Comparison of ENCODE assay signal across 16 cellular contexts in the genomic region with DNA sequence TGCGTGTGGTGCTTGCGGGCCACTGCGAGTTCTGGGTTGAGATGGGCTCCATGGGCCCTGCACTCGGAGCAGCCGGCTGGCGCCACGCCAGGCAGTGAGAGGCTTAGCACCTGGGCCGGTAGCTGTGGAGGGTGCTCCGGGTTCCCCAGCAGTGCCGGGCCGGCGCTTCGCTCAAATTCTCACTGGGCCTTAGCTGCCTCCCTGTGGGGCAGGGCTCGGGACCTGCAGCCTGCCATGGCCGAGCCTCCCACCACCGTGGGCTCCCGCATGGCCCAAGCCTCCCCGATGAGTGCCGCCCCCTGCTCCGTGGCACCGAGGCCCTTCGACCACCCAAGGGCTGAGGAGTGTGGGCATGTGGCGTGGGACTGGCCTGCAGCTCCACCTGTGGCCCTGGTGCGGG.
DNase-seq lines count a peak whose midpoint lies in the region; ATAC-seq and TF ChIP-seq lines count a peak whose summit lies in the region.
"Had no signal": no experiment of that assay in that cellular context is flagged by ENCODE, and none has a peak within 500 bp of the region (broad histone marks: within the 10 kb centered on the region; RNA-seq: fewer than 3 reads in every experiment).

No MANE protein-coding gene starts in this region.

- H3K4me3 ChIP-seq in sigmoid colon = no peak overlapping the region
- no peak overlapping the region for H3K4me3 ChIP-seq in upper lobe of left lung
- no peak overlapping the region for H3K4me3 ChIP-seq in CD8-positive, alpha-beta T cell (ENCODE audit: low read depth, low read length)
- H3K4me3 ChIP-seq in brain microvascular endothelial cell (ENCODE audit: low read depth, low read length) = no peak overlapping the region
- H3K4me3 ChIP-seq: BLaER1, GM12878, GM23248 had no signal

- TF ChIP-seq POLR2A in sigmoid colon (IDR thresholded peaks at IDR 0.05) (no peak), upper lobe of left lung (IDR thresholded peaks at IDR 0.05) (no peak)

- TF ChIP-seq EP300 in sigmoid colon (IDR thresholded peaks at IDR 0.05) = no peak
- TF ChIP-seq EP300 in upper lobe of left lung (IDR thresholded peaks at IDR 0.05) = no peak

- H3K4me3 Mint-ChIP-seq in CD8-positive, alpha-beta T cell = no peak overlapping the region

- H3K27me3 Mint-ChIP-seq in CD8-positive, alpha-beta T cell (ENCODE audit: low read depth) = no peaks in the 10 kb centered on the region

- peaks cover 0 to 8% (median 0%) of the 10 kb centered on the region in 4 donors for H3K9me3 ChIP-seq in sigmoid colon
- peaks cover 0 to 4% (median 0%) of the 10 kb centered on the region in 4 donors for H3K9me3 ChIP-seq in upper lobe of left lung
- no peaks in the 10 kb centered on the region for H3K9me3 ChIP-seq in CD8-positive, alpha-beta T cell (ENCODE audit: low read length)

- no peaks in the 10 kb centered on the region for H3K36me3 Mint-ChIP-seq in CD8-positive, alpha-beta T cell

- peak; percentile 24 to 37 for ATAC-seq in upper lobe of left lung (ENCODE audit: low FRiP score in 2 of 2)
- ATAC-seq in CD8-positive, alpha-beta T cell = no peak
- ATAC-seq: GM12878, HCT116 had no signal

- DNase-seq in DMS 273 (lab: John Stamatoyannopoulos, UW; ENCODE audit: unreplicated experiment) = peak; percentile 1
- DNase-seq in DMS 273 treated with DMSO at 0.1 percent for 48 hours (lab: John Stamatoyannopoulos, UW) = no peak
- DNase-seq in RPMI8226 = peak; percentile 8
- DNase-seq in sigmoid colon = peak; percentile 59
- peak in 1 of 2 donors; percentile 85 for DNase-seq in upper lobe of left lung
- DNase-seq in activated gamma-delta T cell (lab: John Stamatoyannopoulos, UW) = no peak
- DNase-seq in CD8-positive, alpha-beta T cell = no peak
- DNase-seq in brain microvascular endothelial cell = no peak
- DNase-seq: AML-193, DMS79, GM23248, IMR-90 had no signal

- 95 to 97% methylated on average over 24 of the region's 24 CpGs for WGBS in sigmoid colon, 2 donors
- WGBS in upper lobe of left lung, 2 donors = 88 to 96% methylated on average over 11 to 21 of the region's 24 CpGs

- POLR2A ChIA-PET in CD8-positive, alpha-beta T cell (lab: Charles Lee) = no interaction called here

- in situ Hi-C loops in brain microvascular endothelial cell (cut with HindIII; ENCODE audit: low pct_ligation_motif_present, low sequenced_read_pairs) = no loop called here

- H3K27me3 ChIP-seq in sigmoid colon (no peaks in the 10 kb centered on the region), upper lobe of left lung (no peaks in the 10 kb centered on the region), brain microvascular endothelial cell (replicated peaks) (no peaks in the 10 kb centered on the region)
- no peaks in the 10 kb centered on the region for H3K27me3 ChIP-seq in CD8-positive, alpha-beta T cell (ENCODE audit: insufficient read depth, low read length)
- H3K27me3 ChIP-seq: BLaER1 had no signal

- no peaks in the 10 kb centered on the region for H3K4me1 Mint-ChIP-seq in CD8-positive, alpha-beta T cell (ENCODE audit: low read depth)

- H3K4me1 ChIP-seq in sigmoid colon (no peaks in the 10 kb centered on the region), upper lobe of left lung (no peaks in the 10 kb centered on the region)
- H3K4me1 ChIP-seq in CD8-positive, alpha-beta T cell (ENCODE audit: insufficient read depth, low read length) = no peaks in the 10 kb centered on the region
- H3K4me1 ChIP-seq: BLaER1 had no signal

- no peaks in the 10 kb centered on the region for H3K36me3 ChIP-seq in sigmoid colon
- no peaks in the 10 kb centered on the region for H3K36me3 ChIP-seq in upper lobe of left lung
- no peaks in the 10 kb centered on the region for H3K36me3 ChIP-seq in CD8-positive, alpha-beta T cell (ENCODE audit: insufficient read depth, low read length)
- no peaks in the 10 kb centered on the region for H3K36me3 ChIP-seq in brain microvascular endothelial cell (replicated peaks)
- H3K36me3 ChIP-seq: BLaER1 had no signal

- H3K27ac ChIP-seq in sigmoid colon (no peak overlapping the region), upper lobe of left lung (no peak overlapping the region), brain microvascular endothelial cell (no peak overlapping the region)
- H3K27ac ChIP-seq in CD8-positive, alpha-beta T cell (ENCODE audit: low read depth, low read length) = no peak overlapping the region
- H3K27ac ChIP-seq: 22Rv1, BLaER1, GM23248 had no signal

- H3K27ac Mint-ChIP-seq in CD8-positive, alpha-beta T cell = no peak overlapping the region

- H3K9me3 Mint-ChIP-seq in CD8-positive, alpha-beta T cell = no peaks in the 10 kb centered on the region

- intact Hi-C loops in sigmoid colon (cut with DNase I) = no loop called here
- intact Hi-C loops in CD8-positive, alpha-beta T cell (cut with DNase I, micrococcal nuclease) = no loop called here

- CTCF ChIA-PET in CD8-positive, alpha-beta T cell (lab: Charles Lee) = no interaction called here

- TF ChIP-seq CTCF in sigmoid colon (IDR thresholded peaks at IDR 0.05) (no peak), upper lobe of left lung (IDR thresholded peaks at IDR 0.05) (no peak), brain microvascular endothelial cell (IDR thresholded peaks at IDR 0.05; ENCODE audit: low read depth, low read length, missing control alignments) (no peak)
- TF ChIP-seq CTCF in CD8-positive, alpha-beta T cell (IDR thresholded peaks at IDR 0.05) = no peak

Comparison
In these comparisons a context has a peak if more than half of its experiments do, and no peak if none do; other contexts are left out.
1. DNase-seq: peak in DMS 273 (single experiment), RPMI8226 (single experiment) and sigmoid colon (single experiment); none in DMS 273 treated with DMSO at 0.1 percent for 48 hours (single experiment), activated gamma-delta T cell (single experiment), CD8-positive, alpha-beta T cell (0 of 7) and brain microvascular endothelial cell (single experiment).